Comparison of ENCODE assay signal across 17 cellular contexts in genomic region chr5:72167790-72168189, GRCh38.
DNase-seq lines count a peak whose midpoint lies in the region; ATAC-seq, FAIRE-seq and TF ChIP-seq lines count a peak whose summit lies in the region.
"Had no signal": no experiment of that assay in that cellular context is flagged by ENCODE, and none has a peak within 500 bp of the region (broad histone marks: within the 10 kb centered on the region; RNA-seq: fewer than 3 reads in every experiment).

No MANE protein-coding gene starts in this region.

- no peaks in the 10 kb centered on the region for H3K9me3 Mint-ChIP-seq in astrocyte (ENCODE audit: unreplicated experiment)
- no peaks in the 10 kb centered on the region for H3K9me3 Mint-ChIP-seq in osteocyte (ENCODE audit: unreplicated experiment)

- no peak overlapping the region for H2AFZ ChIP-seq in astrocyte (ENCODE audit: low read depth, low read length)
- no peak overlapping the region for H2AFZ ChIP-seq in hepatocyte

- H3K27ac Mint-ChIP-seq in astrocyte (ENCODE audit: unreplicated experiment) (no peak overlapping the region), osteocyte (ENCODE audit: unreplicated experiment) (peak overlapping the region; percentile 95)
- H3K27ac Mint-ChIP-seq: progenitor cell of endocrine pancreas had no signal

- H3K27me3 Mint-ChIP-seq in astrocyte (ENCODE audit: low read depth, unreplicated experiment): no peaks in the 10 kb centered on the region
- H3K27me3 Mint-ChIP-seq in osteocyte (ENCODE audit: unreplicated experiment): no peaks in the 10 kb centered on the region

- H3K4me1 Mint-ChIP-seq in astrocyte (ENCODE audit: low read depth, unreplicated experiment): peaks cover 31% of the 10 kb centered on the region
- H3K4me1 Mint-ChIP-seq in osteocyte (ENCODE audit: unreplicated experiment): peaks cover 39% of the 10 kb centered on the region

- peaks cover 22% of the 10 kb centered on the region for H3K4me1 ChIP-seq in astrocyte (ENCODE audit: insufficient read depth, low read length)
- peaks cover 19 to 54% (median 20%) of the 10 kb centered on the region in 3 donors for H3K4me1 ChIP-seq in gastroesophageal sphincter
- H3K4me1 ChIP-seq in hepatocyte (ENCODE audit: insufficient read depth): peaks cover 13% of the 10 kb centered on the region

- H3K79me2 ChIP-seq in astrocyte (ENCODE audit: insufficient read depth, low read length): peaks cover 99% of the 10 kb centered on the region
- H3K79me2 ChIP-seq in hepatocyte: peaks cover 14% of the 10 kb centered on the region

- H3K36me3 ChIP-seq in astrocyte (ENCODE audit: insufficient read depth, low read length) (peaks cover 11% of the 10 kb centered on the region), gastroesophageal sphincter (no peaks in the 10 kb centered on the region), hepatocyte (replicated peaks; ENCODE audit: insufficient read depth, low read depth) (no peaks in the 10 kb centered on the region)
- H3K36me3 ChIP-seq: suprapubic skin had no signal

- TF ChIP-seq POLR2A in gastroesophageal sphincter (IDR thresholded peaks at IDR 0.05): no peak
- no peak for TF ChIP-seq POLR2A in GM12892 (IDR thresholded peaks at IDR 0.05; ENCODE audit: low read depth, low read length)

- H3K9ac ChIP-seq in astrocyte (ENCODE audit: low read length): no peak overlapping the region

- H3K4me3 ChIP-seq in astrocyte (ENCODE audit: insufficient read depth, low read depth, low read length): no peak overlapping the region
- H3K4me3 ChIP-seq in gastroesophageal sphincter: no peak overlapping the region
- no peak overlapping the region for H3K4me3 ChIP-seq in hepatocyte
- H3K4me3 ChIP-seq: suprapubic skin had no signal

- peaks cover 14% of the 10 kb centered on the region for H3K36me3 Mint-ChIP-seq in astrocyte (ENCODE audit: low read depth, unreplicated experiment)
- peaks cover 12% of the 10 kb centered on the region for H3K36me3 Mint-ChIP-seq in osteocyte (ENCODE audit: unreplicated experiment)

- peak; percentile 82 for DNase-seq in G401 (ENCODE audit: low spot score)
- peak; percentile 79 for DNase-seq in astrocyte (ENCODE audit: low read depth)
- no peak for DNase-seq in osteocyte (ENCODE audit: extremely low spot score, unreplicated experiment)
- DNase-seq in GM12892 (ENCODE audit: insufficient read length): no peak
- no peak for DNase-seq in NCI-H2171 treated with DMSO at 0.1 percent for 48 hours (lab: John Stamatoyannopoulos, UW)
- DNase-seq in hepatocyte (ENCODE audit: low spot score): no peak
- DNase-seq: activated gamma-delta T cell; effector memory CD4-positive, alpha-beta T cell; NCI-H187; NCI-H524; OCI-M1 had no signal

- H4K20me1 ChIP-seq in astrocyte (ENCODE audit: insufficient read depth, low read length) (peaks cover 88% of the 10 kb centered on the region), hepatocyte (ENCODE audit: insufficient read depth, poor library complexity, severe bottlenecking) (no peaks in the 10 kb centered on the region)

- TF ChIP-seq CTCF in astrocyte (IDR thresholded peaks at IDR 0.05; ENCODE audit: insufficient read depth, low read depth, low read length) (no peak), gastroesophageal sphincter (IDR thresholded peaks at IDR 0.05) (no peak), osteocyte (IDR thresholded peaks at IDR 0.05) (no peak), hepatocyte (IDR thresholded peaks at IDR 0.05; ENCODE audit: poor library complexity) (no peak)

- TF ChIP-seq EP300 in gastroesophageal sphincter (IDR thresholded peaks at IDR 0.05): no peak

- no peaks in the 10 kb centered on the region for H3K9me3 ChIP-seq in astrocyte (ENCODE audit: insufficient read depth, low read depth, low read length)
- H3K9me3 ChIP-seq in gastroesophageal sphincter: no peaks in the 10 kb centered on the region
- no peaks in the 10 kb centered on the region for H3K9me3 ChIP-seq in hepatocyte (ENCODE audit: low read depth)
- H3K9me3 ChIP-seq: suprapubic skin had no signal

- H3K27ac ChIP-seq in astrocyte (ENCODE audit: low read depth, low read length): no peak overlapping the region
- peak overlapping the region; percentile 53 to 81 (median 80) for H3K27ac ChIP-seq in gastroesophageal sphincter
- H3K27ac ChIP-seq in hepatocyte: no peak overlapping the region
- H3K27ac ChIP-seq: suprapubic skin had no signal

- peak; percentile 63 for ATAC-seq in gastroesophageal sphincter
- no peak for ATAC-seq in GM18520 (IDR thresholded peaks at IDR 0.05; ENCODE audit: unreplicated experiment)

- no peaks in the 10 kb centered on the region for H3K27me3 ChIP-seq in astrocyte (ENCODE audit: insufficient read depth, low read length)
- H3K27me3 ChIP-seq in gastroesophageal sphincter: no peaks in the 10 kb centered on the region
- no peaks in the 10 kb centered on the region for H3K27me3 ChIP-seq in hepatocyte
- H3K27me3 ChIP-seq: suprapubic skin had no signal

- in situ Hi-C loops in G401 (cut with HindIII; ENCODE audit: low sequenced_read_pairs): no loop called here

- H3K4me3 Mint-ChIP-seq in astrocyte (ENCODE audit: unreplicated experiment) (no peak overlapping the region), osteocyte (ENCODE audit: unreplicated experiment) (no peak overlapping the region)

- FAIRE-seq in astrocyte (lab: Jason Lieb, UNC) (no peak), GM12892 (lab: Jason Lieb, UNC) (no peak)
- FAIRE-seq: G401.6, islet of Langerhans had no signal

- 33 to 56% methylated on average over 2 to 8 of the region's 8 CpGs for WGBS in gastroesophageal sphincter (ENCODE audit: low coverage in 1 of 2), 2 donors
- 81% methylated on average over 8 of the region's 8 CpGs for WGBS in hepatocyte (ENCODE audit: low lambda C conversion rate, missing lambda C conversion rate)

- H3K4me2 ChIP-seq in astrocyte (ENCODE audit: low read length) (no peak overlapping the region), hepatocyte (no peak overlapping the region)

- no peaks in the 10 kb centered on the region for H3K9me2 ChIP-seq in hepatocyte (replicated peaks; ENCODE audit: insufficient read depth)

Comparison
In these comparisons a context has a peak if more than half of its experiments do, and no peak if none do; other contexts are left out.
1. DNase-seq: peak in G401 (single experiment) and astrocyte (single experiment); none in osteocyte (single experiment), GM12892 (single experiment), NCI-H2171 treated with DMSO at 0.1 percent for 48 hours (single experiment) and hepatocyte (single experiment).
2. H3K27ac ChIP-seq: peak in gastroesophageal sphincter (4 of 4); none in astrocyte (single experiment) and hepatocyte (single experiment).